In the genomic region with DNA sequence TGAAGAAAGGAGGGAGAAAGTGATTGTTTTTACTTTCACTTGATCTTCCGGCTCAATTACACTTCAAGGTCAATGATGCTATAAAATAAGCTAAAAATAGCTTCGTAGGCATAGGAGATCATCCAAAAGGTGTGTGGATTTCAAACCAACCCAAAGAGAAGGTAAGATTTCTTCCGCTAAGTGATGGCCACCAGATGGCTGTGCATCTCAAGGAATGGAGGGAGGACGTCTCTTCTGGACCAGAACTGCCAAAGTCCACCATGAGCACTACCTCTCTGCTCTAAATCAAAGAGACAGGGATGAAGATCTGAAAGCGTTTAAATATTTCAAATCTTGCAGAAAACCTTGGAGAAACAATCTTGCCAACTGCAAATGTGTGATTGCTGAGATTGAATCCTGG, we compare ENCODE assay signal across 8 cellular contexts.
DNase-seq lines count a peak whose midpoint lies in the region; ATAC-seq and TF ChIP-seq lines count a peak whose summit lies in the region.

No MANE protein-coding gene starts in this region.

- DNase-seq in activated T-cell treated with anti-CD3 and anti-CD28 coated beads, Interleukin-2, amount 50 U/mL, for 1 hour: peak; percentile 26
- DNase-seq in activated T-cell treated with anti-CD3 and anti-CD28 coated beads, Interleukin-2, amount 50 U/mL, for 24 hours: no peak
- peak; percentile 26 for DNase-seq in WTC11 (ENCODE audit: low spot score)
- DNase-seq in occipital lobe (lab: John Stamatoyannopoulos, UW): no peak
- no peak for DNase-seq in CD14-positive monocyte (ENCODE audit: low spot score)
- DNase-seq in GOT3 (lab: John Stamatoyannopoulos, UW): no peak

- ATAC-seq in HG03280 (IDR thresholded peaks at IDR 0.05; ENCODE audit: unreplicated experiment) (peak; percentile 52), WTC11 (peak; percentile 41)

- no peaks in the 10 kb centered on the region for H3K27me3 ChIP-seq in parathyroid adenoma (ENCODE audit: control insufficient read depth, insufficient read depth, low read length)

- intact Hi-C loops in CD14-positive monocyte (cut with micrococcal nuclease): loop anchor here in 1 of 2 donors (10.0 kb wide), 1 partner anchor 289 kb away; no protein-coding TSS in a partner anchor

- no peak overlapping the region for H3K27ac ChIP-seq in parathyroid adenoma

- no peak overlapping the region for H3K27ac Mint-ChIP-seq in activated T-cell treated with anti-CD3 and anti-CD28 coated beads, Interleukin-2, amount 50 U/mL, for 24 hours
- no peak overlapping the region for H3K27ac Mint-ChIP-seq in WTC11
- H3K27ac Mint-ChIP-seq in CD14-positive monocyte: no peak overlapping the region

- no peaks in the 10 kb centered on the region for H3K9me3 ChIP-seq in parathyroid adenoma (ENCODE audit: control insufficient read depth, low read length)

- H3K4me3 Mint-ChIP-seq in activated T-cell treated with anti-CD3 and anti-CD28 coated beads, Interleukin-2, amount 50 U/mL, for 24 hours: no peak overlapping the region
- H3K4me3 Mint-ChIP-seq in WTC11 (no peak overlapping the region), CD14-positive monocyte (no peak overlapping the region)

- no peaks in the 10 kb centered on the region for H3K9me3 Mint-ChIP-seq in activated T-cell treated with anti-CD3 and anti-CD28 coated beads, Interleukin-2, amount 50 U/mL, for 24 hours
- no peaks in the 10 kb centered on the region for H3K9me3 Mint-ChIP-seq in WTC11
- H3K9me3 Mint-ChIP-seq in CD14-positive monocyte: no peaks in the 10 kb centered on the region

- no peak overlapping the region for H3K4me2 ChIP-seq in parathyroid adenoma (ENCODE audit: low read length)

- no peaks in the 10 kb centered on the region for H3K36me3 ChIP-seq in parathyroid adenoma (ENCODE audit: control insufficient read depth, insufficient read depth, low read length)

- TF ChIP-seq CTCF in WTC11 (IDR thresholded peaks at IDR 0.05) (no peak), parathyroid adenoma (IDR thresholded peaks at IDR 0.05) (peak; percentile 49), CD14-positive monocyte (IDR thresholded peaks at IDR 0.05) (no peak)

- H3K4me1 ChIP-seq in parathyroid adenoma: no peaks in the 10 kb centered on the region

- no peak overlapping the region for H3K9ac ChIP-seq in parathyroid adenoma

- CTCF ChIA-PET in WTC11 (lab: Charles Lee): interaction anchor here (0.9 to 1.8 kb wide), 5 partner anchors 10 to 301 kb away, joined by 3 to 25 read pairs (median 4); no protein-coding TSS in a partner anchor

- no peaks in the 10 kb centered on the region for H3K27me3 Mint-ChIP-seq in activated T-cell treated with anti-CD3 and anti-CD28 coated beads, Interleukin-2, amount 50 U/mL, for 24 hours
- H3K27me3 Mint-ChIP-seq in WTC11 (ENCODE audit: low read depth) (no peaks in the 10 kb centered on the region), CD14-positive monocyte (ENCODE audit: low read depth in 3 of 3) (peaks cover 1 to 3% (median 2%) of the 10 kb centered on the region in 3 donors)

- no peak overlapping the region for H2AFZ ChIP-seq in parathyroid adenoma

- POLR2A ChIA-PET in WTC11 (lab: Charles Lee): no interaction called here

- peaks cover 2% of the 10 kb centered on the region for H3K4me1 Mint-ChIP-seq in activated T-cell treated with anti-CD3 and anti-CD28 coated beads, Interleukin-2, amount 50 U/mL, for 24 hours (ENCODE audit: low read depth)
- H3K4me1 Mint-ChIP-seq in WTC11: peaks cover 42% of the 10 kb centered on the region
- no peaks in the 10 kb centered on the region for H3K4me1 Mint-ChIP-seq in CD14-positive monocyte

- H3K4me3 ChIP-seq in parathyroid adenoma (ENCODE audit: low read depth, low read length): no peak overlapping the region

- no peaks in the 10 kb centered on the region for H3K79me2 ChIP-seq in parathyroid adenoma

- no peaks in the 10 kb centered on the region for H3K36me3 Mint-ChIP-seq in activated T-cell treated with anti-CD3 and anti-CD28 coated beads, Interleukin-2, amount 50 U/mL, for 24 hours (ENCODE audit: low read depth)
- H3K36me3 Mint-ChIP-seq in WTC11 (no peaks in the 10 kb centered on the region), CD14-positive monocyte (no peaks in the 10 kb centered on the region)

TF ChIP-seq in WTC11, 78 proteins besides CTCF, POLR2A, EP300 and RAD21:
- TF ChIP-seq ZNF263 (CRISPR knock-in tag; IDR thresholded peaks at IDR 0.05; ENCODE audit: low read depth): no peak
- TF ChIP-seq ZBTB21 (CRISPR knock-in tag; IDR thresholded peaks at IDR 0.05; ENCODE audit: borderline replicate concordance): no peak
- TF ChIP-seq, protein P1, sequence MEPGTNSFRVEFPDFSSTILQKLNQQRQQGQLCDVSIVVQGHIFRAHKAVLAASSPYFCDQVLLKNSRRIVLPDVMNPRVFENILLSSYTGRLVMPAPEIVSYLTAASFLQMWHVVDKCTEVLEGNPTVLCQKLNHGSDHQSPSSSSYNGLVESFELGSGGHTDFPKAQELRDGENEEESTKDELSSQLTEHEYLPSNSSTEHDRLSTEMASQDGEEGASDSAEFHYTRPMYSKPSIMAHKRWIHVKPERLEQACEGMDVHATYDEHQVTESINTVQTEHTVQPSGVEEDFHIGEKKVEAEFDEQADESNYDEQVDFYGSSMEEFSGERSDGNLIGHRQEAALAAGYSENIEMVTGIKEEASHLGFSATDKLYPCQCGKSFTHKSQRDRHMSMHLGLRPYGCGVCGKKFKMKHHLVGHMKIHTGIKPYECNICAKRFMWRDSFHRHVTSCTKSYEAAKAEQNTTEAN (CRISPR knock-in tag; IDR thresholded peaks at IDR 0.05): no peak
TF ChIP-seq in WTC11: peak in this region for 0.

Comparison
In these comparisons a context has a peak if more than half of its experiments do, and no peak if none do; other contexts are left out.
1. DNase-seq: peak in activated T-cell treated with anti-CD3 and anti-CD28 coated beads, Interleukin-2, amount 50 U/mL, for 1 hour (single experiment) and WTC11 (single experiment); none in activated T-cell treated with anti-CD3 and anti-CD28 coated beads, Interleukin-2, amount 50 U/mL, for 24 hours (single experiment), occipital lobe (single experiment), CD14-positive monocyte (single experiment) and GOT3 (single experiment).